Comparison of ENCODE assay signal across 21 cellular contexts in the genomic region with DNA sequence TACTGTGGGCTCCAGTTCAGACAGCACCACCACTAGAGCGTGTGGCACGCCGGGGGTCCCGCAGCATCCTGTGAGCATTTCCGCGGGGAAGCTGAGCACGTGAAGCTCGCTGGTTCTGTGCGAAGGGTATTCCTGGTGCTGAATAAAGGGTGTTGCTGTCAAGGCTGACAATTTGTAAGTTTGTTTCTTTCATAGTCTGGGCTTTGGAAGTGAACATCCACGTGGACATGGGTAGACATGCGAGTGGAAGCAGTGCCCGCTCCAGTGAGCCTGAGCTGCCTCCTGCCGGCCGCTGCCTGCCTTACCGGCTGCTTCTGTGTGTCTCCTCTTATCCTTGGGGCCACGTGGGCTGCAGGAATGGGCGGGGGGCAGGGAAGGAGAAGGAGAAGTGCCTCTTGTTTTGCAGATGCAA.
"Had no signal": no experiment of that assay in that cellular context is flagged by ENCODE, and none has a peak within 500 bp of the region (broad histone marks: within the 10 kb centered on the region; RNA-seq: fewer than 3 reads in every experiment).

No MANE protein-coding gene starts in this region.

- H3K27ac ChIP-seq: dorsolateral prefrontal cortex, heart left ventricle, upper lobe of left lung had no signal

- H3K9me3 ChIP-seq: heart left ventricle, upper lobe of left lung had no signal

- FAIRE-seq: frontal cortex, TTC549 had no signal

- H3K4me3 ChIP-seq: dorsolateral prefrontal cortex, heart left ventricle, upper lobe of left lung had no signal

- H3K27ac Mint-ChIP-seq: activated B cell treated with CpG ODN at 0.5 μM for 24 hours; activated CD8-positive, alpha-beta T cell treated with anti-CD3 and anti-CD28 coated beads, Interleukin-2, amount 10 ng/mL, durations not matched to agents 7 days and 5 days; brain; endodermal cell had no signal

- H3K4me1 ChIP-seq: upper lobe of left lung had no signal

- ATAC-seq: activated CD8-positive, alpha-beta T cell treated with anti-CD3 and anti-CD28 coated beads, Interleukin-2, amount 10 ng/mL, durations not matched to agents 7 days and 5 days; heart left ventricle; left colon; stimulated activated naive CD8-positive, alpha-beta T cell treated with anti-CD3 and anti-CD28 coated beads, Interleukin-15, Interleukin-2, amounts not matched to agents 100 U/mL and 50 U/mL, for 24 hours had no signal

- H3K9me3 Mint-ChIP-seq: activated B cell treated with CpG ODN at 0.5 μM for 24 hours, endodermal cell, naive B cell had no signal

- H3K27me3 Mint-ChIP-seq: activated B cell treated with CpG ODN at 0.5 μM for 24 hours; activated naive CD8-positive, alpha-beta T cell; brain; naive B cell had no signal

- H3K4me1 Mint-ChIP-seq: brain, endodermal cell had no signal

- H3K27me3 ChIP-seq: dorsolateral prefrontal cortex, heart left ventricle, upper lobe of left lung had no signal

- DNase-seq: activated B cell treated with CpG ODN at 0.5 μM for 24 hours; activated CD4-positive, alpha-beta T cell treated with anti-CD3 and anti-CD28 coated beads for 48 hours; activated CD8-positive, alpha-beta memory T cell treated with anti-CD3 and anti-CD28 coated beads, Interleukin-2, amount 50 U/mL, for 4 hours; activated CD8-positive, alpha-beta T cell treated with anti-CD3 and anti-CD28 coated beads, Interleukin-2, amount 10 ng/mL, durations not matched to agents 7 days and 5 days; activated gamma-delta T cell; activated T-cell treated with anti-CD3 and anti-CD28 coated beads, Interleukin-2, amount 50 U/mL, for 48 hours; amniotic stem cell; endodermal cell; heart left ventricle; left colon; mammary epithelial cell; naive B cell; stimulated activated CD4-positive, alpha-beta T cell treated with anti-CD3 and anti-CD28 coated beads, Interleukin-4, amount 100 ng/mL, for 4 hours; stimulated activated CD8-positive, alpha-beta memory T cell treated with anti-CD3 and anti-CD28 coated beads, Interleukin-4, amount 100 ng/mL, for 48 hours; stimulated activated naive CD8-positive, alpha-beta T cell treated with anti-CD3 and anti-CD28 coated beads, Interleukin-15, Interleukin-2, amounts not matched to agents 100 U/mL and 50 U/mL, for 24 hours had no signal

- H3K4me3 Mint-ChIP-seq: activated B cell treated with CpG ODN at 0.5 μM for 24 hours; activated CD8-positive, alpha-beta T cell treated with anti-CD3 and anti-CD28 coated beads, Interleukin-2, amount 10 ng/mL, durations not matched to agents 7 days and 5 days; activated naive CD8-positive, alpha-beta T cell; brain; endodermal cell; naive B cell had no signal
